Comparison of ENCODE assay signal across 34 cellular contexts in genomic region chr15:50549326-50549725, GRCh38. TPM values are rescaled to one million over a fixed set of nuclear protein-coding genes. Genes with fewer than 3 reads are reported as not detected.
"Had no signal": no experiment of that assay in that cellular context is flagged by ENCODE, and none has a peak within 500 bp of the region (broad histone marks: within the 10 kb centered on the region; RNA-seq: fewer than 3 reads in every experiment).

No MANE protein-coding gene starts in this region.

- H3K4me3 ChIP-seq: ascending aorta, body of pancreas, MG63, SJCRH30 had no signal

- DNase-seq: activated CD4-positive, alpha-beta T cell treated with anti-CD3 and anti-CD28 coated beads for 48 hours; activated CD4-positive, alpha-beta T cell treated with anti-CD3 and anti-CD28 coated beads, Interleukin-2, amount 50 U/mL, for 4 hours; activated CD4-positive, CD25-positive, alpha-beta regulatory T cell treated with anti-CD3 and anti-CD28 coated beads, Interleukin-2, amount 50 U/mL, for 72 hours; activated CD8-positive, alpha-beta memory T cell treated with anti-CD3 and anti-CD28 coated beads, Interleukin-2, amount 10 ng/mL, durations not matched to agents 7 days and 5 days; activated CD8-positive, alpha-beta T cell treated with anti-CD3 and anti-CD28 coated beads, Interleukin-2, amount 10 ng/mL, durations not matched to agents 7 days and 5 days; activated effector memory CD4-positive, alpha-beta T cell treated with Interleukin-2 at 50 U/mL for 16 hours; activated naive CD4-positive, alpha-beta T cell; activated T-cell treated with anti-CD3 and anti-CD28 coated beads, Interleukin-2, amount 50 U/mL, for 24 hours; amniotic stem cell; body of pancreas; central memory CD4-positive, alpha-beta T cell; KBM-7; MG63; MV-4-11; NCI-H1092 treated with DMSO at 0.1 percent for 48 hours; NCI-H1417 treated with DMSO at 0.1 percent for 48 hours; NCI-H1694; NCI-H2029; NCI-H2107; NCI-H345; NCI-H510A; NCI-H526 treated with DMSO at 0.1 percent for 48 hours; NCI-H82; RPMI8226; SJCRH30; T-helper 9 cell had no signal

- H3K27ac Mint-ChIP-seq: activated CD8-positive, alpha-beta memory T cell treated with anti-CD3 and anti-CD28 coated beads, Interleukin-2, amount 10 ng/mL, durations not matched to agents 7 days and 5 days; activated CD8-positive, alpha-beta T cell treated with anti-CD3 and anti-CD28 coated beads, Interleukin-2, amount 10 ng/mL, durations not matched to agents 7 days and 5 days; activated naive CD4-positive, alpha-beta T cell treated with anti-CD3 and anti-CD28 coated beads, Interleukin-2, amount 50 U/mL, for 24 hours; activated T-cell treated with anti-CD3 and anti-CD28 coated beads, Interleukin-2, amount 50 U/mL, for 24 hours; activated T-helper 1 cell treated with anti-CD3 and anti-CD28 coated beads, Interleukin-12 subunit alpha, Interleukin-12 subunit beta, Interleukin-2, Interleukin-4 antibody, amounts not matched to agents 30 ng/mL and 10 ng/mL and 1 ng/mL, durations not matched to agents 14 hours and 24 hours and 36 hours; T-helper 1 cell treated with Interleukin-12 subunit alpha and Interleukin-12 subunit beta and Interleukin-4 antibody, amounts not matched to agents 30 μg/mL and 1 μg/mL, for 36 hours; WTC11 had no signal

- H3K9me3 Mint-ChIP-seq: activated naive CD4-positive, alpha-beta T cell treated with anti-CD3 and anti-CD28 coated beads, Interleukin-2, amount 50 U/mL, for 24 hours; activated T-helper 1 cell treated with anti-CD3 and anti-CD28 coated beads, Interleukin-12 subunit alpha, Interleukin-12 subunit beta, Interleukin-2, Interleukin-4 antibody, amounts not matched to agents 30 ng/mL and 10 ng/mL and 1 ng/mL, durations not matched to agents 14 hours and 24 hours and 36 hours; T-helper 1 cell treated with Interleukin-12 subunit alpha and Interleukin-12 subunit beta and Interleukin-4 antibody, amounts not matched to agents 30 μg/mL and 1 μg/mL, for 36 hours had no signal

- H3K9me3 ChIP-seq: ascending aorta, body of pancreas, MG63, SJCRH30 had no signal

- H3K36me3 Mint-ChIP-seq: activated CD8-positive, alpha-beta memory T cell treated with anti-CD3 and anti-CD28 coated beads, Interleukin-2, amount 10 ng/mL, durations not matched to agents 7 days and 5 days; activated naive CD4-positive, alpha-beta T cell treated with anti-CD3 and anti-CD28 coated beads, Interleukin-2, amount 50 U/mL, for 24 hours; WTC11 had no signal

- H3K4me3 Mint-ChIP-seq: activated CD8-positive, alpha-beta memory T cell treated with anti-CD3 and anti-CD28 coated beads, Interleukin-2, amount 10 ng/mL, durations not matched to agents 7 days and 5 days; activated CD8-positive, alpha-beta T cell treated with anti-CD3 and anti-CD28 coated beads, Interleukin-2, amount 10 ng/mL, durations not matched to agents 7 days and 5 days; activated naive CD4-positive, alpha-beta T cell treated with anti-CD3 and anti-CD28 coated beads, Interleukin-2, amount 50 U/mL, for 24 hours; activated T-cell treated with anti-CD3 and anti-CD28 coated beads, Interleukin-2, amount 50 U/mL, for 24 hours; activated T-helper 1 cell treated with anti-CD3 and anti-CD28 coated beads, Interleukin-12 subunit alpha, Interleukin-12 subunit beta, Interleukin-2, Interleukin-4 antibody, amounts not matched to agents 30 ng/mL and 10 ng/mL and 1 ng/mL, durations not matched to agents 14 hours and 24 hours and 36 hours; T-helper 1 cell treated with Interleukin-12 subunit alpha and Interleukin-12 subunit beta and Interleukin-4 antibody, amounts not matched to agents 30 μg/mL and 1 μg/mL, for 36 hours; WTC11 had no signal

- H3K27me3 ChIP-seq: ascending aorta, body of pancreas, MG63, SJCRH30 had no signal

- H3K36me3 ChIP-seq: ascending aorta, MG63, SJCRH30 had no signal

- H3K27ac ChIP-seq: ascending aorta, body of pancreas, SJCRH30 had no signal

- H3K27me3 Mint-ChIP-seq: activated CD8-positive, alpha-beta memory T cell treated with anti-CD3 and anti-CD28 coated beads, Interleukin-2, amount 10 ng/mL, durations not matched to agents 7 days and 5 days; activated T-cell treated with anti-CD3 and anti-CD28 coated beads, Interleukin-2, amount 50 U/mL, for 24 hours had no signal

- H3K4me1 ChIP-seq: ascending aorta, body of pancreas, SJCRH30 had no signal

- H3K4me1 Mint-ChIP-seq: activated naive CD4-positive, alpha-beta T cell treated with anti-CD3 and anti-CD28 coated beads, Interleukin-2, amount 50 U/mL, for 24 hours had no signal

RNA-seq across cellular contexts. Expression of gene USP50, which starts 2.9 kb away (rescaled TPM):
- total RNA-seq: activated CD8-positive, alpha-beta memory T cell treated with anti-CD3 and anti-CD28 coated beads, Interleukin-2, amount 10 ng/mL, durations not matched to agents 7 days and 5 days; activated CD8-positive, alpha-beta T cell treated with anti-CD3 and anti-CD28 coated beads, Interleukin-2, amount 10 ng/mL, durations not matched to agents 7 days and 5 days; activated T-helper 1 cell treated with anti-CD3 and anti-CD28 coated beads, Interleukin-12 subunit alpha, Interleukin-12 subunit beta, Interleukin-2, Interleukin-4 antibody, amounts not matched to agents 30 ng/mL and 10 ng/mL and 1 ng/mL, durations not matched to agents 14 hours and 24 hours and 36 hours; ascending aorta; body of pancreas; bronchial epithelial cell; OCI-LY7; Right ventricle myocardium inferior; SJCRH30; WTC11 had no signal
